22 cellular contexts compared by ENCODE assay signal in genomic region chr1:41700581-41700980, GRCh38.
A peak's percentile ranks its signal among the peaks of the same experiment; 100 is the strongest.
DNase-seq lines count a peak whose midpoint lies in the region; ATAC-seq and TF ChIP-seq lines count a peak whose summit lies in the region.
"Had no signal": no experiment of that assay in that cellular context is flagged by ENCODE, and none has a peak within 500 bp of the region (broad histone marks: within the 10 kb centered on the region; RNA-seq: fewer than 3 reads in every experiment).

No MANE protein-coding gene starts in this region.

- H4K20me1 ChIP-seq in MM.1S (ENCODE audit: insufficient read depth, low read length): no peaks in the 10 kb centered on the region
- H4K20me1 ChIP-seq: BLaER1 treated with 17β-estradiol and CSF1 and Interleukin-3, amounts not matched to agents 10 nM and 100 nM had no signal

- no peaks in the 10 kb centered on the region for H3K9me3 Mint-ChIP-seq in stimulated activated memory B cell treated with anti-CD40 and anti-IgM and Interleukin-4, amounts not matched to agents 10 μg/mL and 1 μg/mL and 100 μg/mL, for 72 hours

- no peaks in the 10 kb centered on the region for H3K9me3 ChIP-seq in MM.1S (replicated peaks; ENCODE audit: insufficient read depth, low read length)
- H3K9me3 ChIP-seq: BLaER1 treated with 17β-estradiol and CSF1 and Interleukin-3, amounts not matched to agents 10 nM and 100 nM; Caco-2; SJCRH30 had no signal

- H3K9ac ChIP-seq in MM.1S (ENCODE audit: low read length): no peak overlapping the region
- H3K9ac ChIP-seq: BLaER1 treated with 17β-estradiol and CSF1 and Interleukin-3, amounts not matched to agents 10 nM and 100 nM had no signal

- peaks cover 48% of the 10 kb centered on the region for H3K4me1 ChIP-seq in MM.1S (ENCODE audit: low read length)
- H3K4me1 ChIP-seq: Caco-2 had no signal

- no peaks in the 10 kb centered on the region for H3K9me2 ChIP-seq in MM.1S (replicated peaks; ENCODE audit: insufficient read depth, low read length)

- no peaks in the 10 kb centered on the region for H3K27me3 ChIP-seq in MM.1S (replicated peaks; ENCODE audit: insufficient read depth, low read length)
- H3K27me3 ChIP-seq: SJCRH30 had no signal

- H3K4me3 ChIP-seq in MM.1S (ENCODE audit: low read length): no peak overlapping the region
- H3K4me3 ChIP-seq: BLaER1 treated with 17β-estradiol and CSF1 and Interleukin-3, amounts not matched to agents 10 nM and 100 nM; SJCRH30 had no signal

- no peaks in the 10 kb centered on the region for H3K27me3 Mint-ChIP-seq in stimulated activated memory B cell treated with anti-CD40 and anti-IgM and Interleukin-4, amounts not matched to agents 10 μg/mL and 1 μg/mL and 100 μg/mL, for 72 hours
- H3K27me3 Mint-ChIP-seq: CD4-positive, alpha-beta memory T cell had no signal

- H3K36me3 Mint-ChIP-seq in stimulated activated memory B cell treated with anti-CD40 and anti-IgM and Interleukin-4, amounts not matched to agents 10 μg/mL and 1 μg/mL and 100 μg/mL, for 72 hours: no peaks in the 10 kb centered on the region

- ATAC-seq in stimulated activated memory B cell treated with anti-CD40 and anti-IgM and Interleukin-4, amounts not matched to agents 10 μg/mL and 1 μg/mL and 100 μg/mL, for 72 hours: no peak

- no peak for TF ChIP-seq CTCF in MM.1S (IDR thresholded peaks at IDR 0.05; ENCODE audit: low read length)

- no peak overlapping the region for H2AFZ ChIP-seq in MM.1S (ENCODE audit: low read length)

- H3K79me2 ChIP-seq in MM.1S (ENCODE audit: low read length): no peaks in the 10 kb centered on the region

- peaks cover 37% of the 10 kb centered on the region for H3F3A ChIP-seq in MM.1S (ENCODE audit: insufficient read depth, low read length)

- no peak overlapping the region for H3K4me3 Mint-ChIP-seq in stimulated activated memory B cell treated with anti-CD40 and anti-IgM and Interleukin-4, amounts not matched to agents 10 μg/mL and 1 μg/mL and 100 μg/mL, for 72 hours

- H3K27ac ChIP-seq in MM.1S (ENCODE audit: low read length): peak overlapping the region; percentile 34; the same call in 1 of the 2 replicates
- H3K27ac ChIP-seq: 22Rv1; BLaER1 treated with 17β-estradiol and CSF1 and Interleukin-3, amounts not matched to agents 10 nM and 100 nM; SJCRH30 had no signal

- peak overlapping the region; percentile 87 for H3K27ac Mint-ChIP-seq in stimulated activated memory B cell treated with anti-CD40 and anti-IgM and Interleukin-4, amounts not matched to agents 10 μg/mL and 1 μg/mL and 100 μg/mL, for 72 hours

- H3K4me1 Mint-ChIP-seq in stimulated activated memory B cell treated with anti-CD40 and anti-IgM and Interleukin-4, amounts not matched to agents 10 μg/mL and 1 μg/mL and 100 μg/mL, for 72 hours: peaks cover 30% of the 10 kb centered on the region

- H3K4me2 ChIP-seq in MM.1S (ENCODE audit: low read depth, low read length): 0 out of 2 replicates have a peak overlapping the region, but pooled peaks have one; percentile 38
- H3K4me2 ChIP-seq: BLaER1 treated with 17β-estradiol and CSF1 and Interleukin-3, amounts not matched to agents 10 nM and 100 nM had no signal

- H3K36me3 ChIP-seq in MM.1S (replicated peaks; ENCODE audit: insufficient read depth, low read length): no peaks in the 10 kb centered on the region
- H3K36me3 ChIP-seq: BLaER1 treated with 17β-estradiol and CSF1 and Interleukin-3, amounts not matched to agents 10 nM and 100 nM; SJCRH30 had no signal

- DNase-seq in NCI-H524 (lab: John Stamatoyannopoulos, UW) (peak; percentile 45 to 74), NCI-H524 treated with DMSO at 0.1 percent for 48 hours (lab: John Stamatoyannopoulos, UW) (no peak), MM.1S (no peak), RPMI7951 (ENCODE audit: low read depth) (peak; percentile 50), GM19240 (ENCODE audit: insufficient read length, low spot score) (no peak), superior temporal gyrus (ENCODE audit: extremely low spot score) (no peak), RKO (ENCODE audit: low spot score) (no peak)
- DNase-seq: ACHN; Caco-2; CD4-positive, alpha-beta memory T cell; DMS153; GDM1; NCI-H1092; NCI-H146; NCI-H2081; NCI-H748 treated with DMSO at 0.1 percent for 48 hours; NK-92 treated with Interleukin-12 subunit alpha and Interleukin-12 subunit beta, amount 100 ng/mL, for 24 hours; SJCRH30; T-helper 2 cell had no signal

Comparison
In these comparisons a context has a peak if more than half of its experiments do, and no peak if none do; other contexts are left out.
1. DNase-seq: peak in NCI-H524 (2 of 2) and RPMI7951 (single experiment); none in NCI-H524 treated with DMSO at 0.1 percent for 48 hours (single experiment), MM.1S (single experiment), GM19240 (single experiment), superior temporal gyrus (single experiment) and RKO (single experiment).